22 cellular contexts compared by ENCODE assay signal in genomic region chr2:157804355-157804754, GRCh38.
A peak's percentile ranks its signal among the peaks of the same experiment; 100 is the strongest.
DNase-seq lines count a peak whose midpoint lies in the region; ATAC-seq and TF ChIP-seq lines count a peak whose summit lies in the region.
"Had no signal": no experiment of that assay in that cellular context is flagged by ENCODE, and none has a peak within 500 bp of the region (broad histone marks: within the 10 kb centered on the region; RNA-seq: fewer than 3 reads in every experiment).

No MANE protein-coding gene starts in this region.

- intact Hi-C loops in left ventricle myocardium inferior (cut with micrococcal nuclease) = no loop called here
- intact Hi-C loops in psoas muscle (cut with DNase I) = no loop called here

- no peaks in the 10 kb centered on the region for H3K36me3 ChIP-seq in right atrium auricular region
- H3K36me3 ChIP-seq in left ventricle myocardium inferior = no peaks in the 10 kb centered on the region
- peaks cover 0 to 2% of the 10 kb centered on the region in 2 donors for H3K36me3 ChIP-seq in psoas muscle (ENCODE audit: insufficient read depth in 1 of 2, low read depth in 1 of 2)

- no peak for TF ChIP-seq CTCF in right atrium auricular region (IDR thresholded peaks at IDR 0.05)
- TF ChIP-seq CTCF in left ventricle myocardium inferior (IDR thresholded peaks at IDR 0.05; ENCODE audit: borderline replicate concordance) = no peak
- TF ChIP-seq CTCF in psoas muscle (IDR thresholded peaks at IDR 0.05) = no peak

- H3K9me3 ChIP-seq in right atrium auricular region = no peaks in the 10 kb centered on the region
- no peaks in the 10 kb centered on the region for H3K9me3 ChIP-seq in left ventricle myocardium inferior (replicated peaks)
- no peaks in the 10 kb centered on the region for H3K9me3 ChIP-seq in psoas muscle
- H3K9me3 ChIP-seq: A549; BLaER1 treated with 17β-estradiol and CSF1 and Interleukin-3, amounts not matched to agents 10 nM and 100 nM; Caco-2 had no signal

- H3K27ac ChIP-seq in right atrium auricular region = peak overlapping the region; percentile 3 to 57
- H3K27ac ChIP-seq in left ventricle myocardium inferior (replicated peaks) = no peak overlapping the region
- H3K27ac ChIP-seq in psoas muscle = peak overlapping the region; percentile 53
- H3K27ac ChIP-seq: 22Rv1; A549; BLaER1 treated with 17β-estradiol and CSF1 and Interleukin-3, amounts not matched to agents 10 nM and 100 nM; C4-2B had no signal

- no peak overlapping the region for H3K4me3 ChIP-seq in right atrium auricular region
- no peak overlapping the region for H3K4me3 ChIP-seq in left ventricle myocardium inferior
- H3K4me3 ChIP-seq in psoas muscle = no peak overlapping the region
- H3K4me3 ChIP-seq: A549; BLaER1 treated with 17β-estradiol and CSF1 and Interleukin-3, amounts not matched to agents 10 nM and 100 nM; GM12878 had no signal

- 88 to 97% (median 93%) methylated on average over 5 of the region's 5 CpGs for WGBS in psoas muscle, 3 donors

- ATAC-seq in psoas muscle (no peak), HG03571 (IDR thresholded peaks at IDR 0.05; ENCODE audit: unreplicated experiment) (no peak)
- ATAC-seq: A549; CD8-positive, alpha-beta T cell; GM12878 had no signal

- H3K27me3 ChIP-seq in right atrium auricular region = no peaks in the 10 kb centered on the region
- no peaks in the 10 kb centered on the region for H3K27me3 ChIP-seq in left ventricle myocardium inferior (ENCODE audit: low read depth)
- no peaks in the 10 kb centered on the region for H3K27me3 ChIP-seq in psoas muscle (ENCODE audit: insufficient read depth in 3 of 3, low read length in 2 of 3)
- H3K27me3 ChIP-seq: BLaER1 treated with 17β-estradiol and CSF1 and Interleukin-3, amounts not matched to agents 10 nM and 100 nM had no signal

- no peak for DNase-seq in right atrium auricular region (ENCODE audit: low spot score)
- DNase-seq in left ventricle myocardium inferior = no peak
- no peak for DNase-seq in psoas muscle
- DNase-seq in NCI-H774 (lab: John Stamatoyannopoulos, UW) = no peak
- DNase-seq: AML-193; Caco-2; Calu3; CD4-positive, alpha-beta T cell; CD8-positive, alpha-beta T cell; DMS 273 treated with DMSO at 0.1 percent for 48 hours; DMS153; DMS53; DMS79; DND-41; EL; GDM1 had no signal

- peaks cover 0 to 37% of the 10 kb centered on the region in 2 donors for H3K4me1 ChIP-seq in right atrium auricular region
- H3K4me1 ChIP-seq in left ventricle myocardium inferior = peaks cover 47% of the 10 kb centered on the region
- peaks cover 51% of the 10 kb centered on the region for H3K4me1 ChIP-seq in psoas muscle
- H3K4me1 ChIP-seq: A549; BLaER1 treated with 17β-estradiol and CSF1 and Interleukin-3, amounts not matched to agents 10 nM and 100 nM; Caco-2 had no signal
